Comparison of ENCODE assay signal across 8 cellular contexts in genomic region chr18:58541137-58541788, GRCh38.
A peak's percentile ranks its signal among the peaks of the same experiment; 100 is the strongest.
DNase-seq lines count a peak whose midpoint lies in the region; ATAC-seq and TF ChIP-seq lines count a peak whose summit lies in the region.

No MANE protein-coding gene starts in this region.

- POLR2A ChIA-PET in AG04450 (lab: Yijun Ruan, JAX) = interaction anchor here (0.7 to 0.9 kb wide), 2 partner anchors 26 to 130 kb away, joined by 3 read pairs; partner anchors contain the start of gene MALT1

- DNase-seq in AG04450 (ENCODE audit: low read depth, low spot score) (no peak), T follicular helper cell (ENCODE audit: low read depth) (peak; percentile 6), fibroblast of pulmonary artery (ENCODE audit: low read depth) (peak; percentile 31), nucleus accumbens (lab: John Stamatoyannopoulos, UW) (no peak), NCI-H226 (no peak)

- CTCF ChIA-PET in AG04450 (lab: Charles Lee) = interaction anchor here (4.5 kb wide), 1 partner anchor 222 kb away, joined by 20 read pairs; no protein-coding TSS in a partner anchor

- H3K4me3 ChIP-seq in AG04450 (ENCODE audit: low read depth, low read length) (no peak overlapping the region), fibroblast of pulmonary artery (replicated peaks; ENCODE audit: low read depth, low read length) (no peak overlapping the region)

- peak; percentile 12; the same call in 1 of the 2 replicates for TF ChIP-seq CTCF in AG04450 (IDR thresholded peaks at IDR 0.05; ENCODE audit: low read depth, low read length)
- TF ChIP-seq CTCF in fibroblast of pulmonary artery (IDR thresholded peaks at IDR 0.05; ENCODE audit: low read length, missing control alignments) = peak; percentile 13

- peak overlapping the region; percentile 90 for H3K27ac ChIP-seq in AG04450 (ENCODE audit: low read depth, low read length)

- ATAC-seq in GM18511 (IDR thresholded peaks at IDR 0.05; ENCODE audit: unreplicated experiment) = peak; percentile 0
- no peak for ATAC-seq in HG03280 (IDR thresholded peaks at IDR 0.05; ENCODE audit: unreplicated experiment)
- ATAC-seq in GM21526 (IDR thresholded peaks at IDR 0.05; ENCODE audit: low FRiP score, unreplicated experiment) = no peak

- H3K9me3 ChIP-seq in AG04450 (ENCODE audit: control insufficient read depth, insufficient read depth, low read length) = no peaks in the 10 kb centered on the region

- no peaks in the 10 kb centered on the region for H3K27me3 ChIP-seq in AG04450 (ENCODE audit: control insufficient read depth, insufficient read depth, low read length)

Comparison
In these comparisons a context has a peak if more than half of its experiments do, and no peak if none do; other contexts are left out.
1. DNase-seq: peak in T follicular helper cell (single experiment) and fibroblast of pulmonary artery (single experiment); none in AG04450 (single experiment), nucleus accumbens (0 of 56) and NCI-H226 (single experiment).